ENCODE assay signal across 8 cellular contexts in genomic region chr2:68767031-68767961, GRCh38. TPM values are rescaled to one million over a fixed set of nuclear protein-coding genes. Genes with fewer than 3 reads are reported as not detected.
A peak's percentile ranks its signal among the peaks of the same experiment; 100 is the strongest.
DNase-seq lines count a peak whose midpoint lies in the region; ATAC-seq, FAIRE-seq and TF ChIP-seq lines count a peak whose summit lies in the region.

No MANE protein-coding gene starts in this region.

- H3K4me3 Mint-ChIP-seq in GM23338, result no peak overlapping the region

- no peaks in the 10 kb centered on the region for H3K9me2 ChIP-seq in GM23338 (ENCODE audit: insufficient read depth)

- TF ChIP-seq CTCF in GM23338 (conservative IDR thresholded peaks at IDR 0.05; ENCODE audit: low read depth in 2 of 2) (no peak), GM10266 (IDR thresholded peaks at IDR 0.05; ENCODE audit: control insufficient read depth, insufficient read depth, low read depth, missing control alignments) (no peak)

- no peak for FAIRE-seq in small intestine (lab: Jason Lieb, UNC)

- H3K79me2 ChIP-seq in GM23338 (replicated peaks; ENCODE audit: insufficient read depth), result no peaks in the 10 kb centered on the region

- WGBS in small intestine, 3 donors, result 64 to 78% (median 71%) methylated on average over 19 of the region's 19 CpGs

- DNase-seq in activated effector memory CD4-positive, alpha-beta T cell treated with anti-CD3 and anti-CD28 coated beads, Interleukin-2, amount 50 U/mL, for 16 hours, result peak; percentile 77
- peak; percentile 39 for DNase-seq in small intestine
- no peak for DNase-seq in GM23338 (ENCODE audit: low spot score)
- no peak for DNase-seq in GM10266 (ENCODE audit: extremely low spot score)
- DNase-seq in HT-29 (ENCODE audit: low spot score), result no peak
- no peak for DNase-seq in NCI-H128 (lab: John Stamatoyannopoulos, UW; ENCODE audit: unreplicated experiment)

- no peak overlapping the region for H3K27ac Mint-ChIP-seq in GM23338

- H3K36me3 Mint-ChIP-seq in GM23338 (ENCODE audit: low read depth), result no peaks in the 10 kb centered on the region

- H3K27me3 ChIP-seq in small intestine (ENCODE audit: control insufficient read depth in 2 of 2, insufficient read depth in 2 of 2, low read length in 2 of 2), result no peaks in the 10 kb centered on the region
- no peaks in the 10 kb centered on the region for H3K27me3 ChIP-seq in GM23338 (ENCODE audit: insufficient read depth)

- no peaks in the 10 kb centered on the region for H3K9me3 ChIP-seq in small intestine (ENCODE audit: control insufficient read depth, low read depth)

- peaks cover 37% of the 10 kb centered on the region for H3K4me1 Mint-ChIP-seq in GM23338

- H3K27ac ChIP-seq in small intestine (ENCODE audit: low read depth in 1 of 2, low read length in 1 of 2) (peak overlapping the region; percentile 87 to 92), GM23338 (ENCODE audit: low read depth) (no peak overlapping the region)

- H4K20me1 ChIP-seq in GM23338 (replicated peaks; ENCODE audit: insufficient read depth), result no peaks in the 10 kb centered on the region

- ATAC-seq in GM18867 (IDR thresholded peaks at IDR 0.05; ENCODE audit: unreplicated experiment), result peak; percentile 40
- ATAC-seq in HG03521 (IDR thresholded peaks at IDR 0.05; ENCODE audit: unreplicated experiment), result peak; percentile 41
- ATAC-seq in GM23338, result no peak

- no peak overlapping the region for H3K4me2 ChIP-seq in GM23338

- H3K36me3 ChIP-seq in small intestine (ENCODE audit: control insufficient read depth in 2 of 2, insufficient read depth in 2 of 2, low read length in 2 of 2) (no peaks in the 10 kb centered on the region), GM23338 (ENCODE audit: insufficient read depth) (no peaks in the 10 kb centered on the region)

- H3F3A ChIP-seq in GM23338 (replicated peaks; ENCODE audit: low read depth), result no peaks in the 10 kb centered on the region

- H3K4me1 ChIP-seq in small intestine (ENCODE audit: control insufficient read depth in 2 of 2, insufficient read depth in 1 of 2, low read depth in 1 of 2, low read length in 1 of 2) (peaks cover 0 to 11% of the 10 kb centered on the region in 2 donors), GM23338 (ENCODE audit: insufficient read depth) (peaks cover 36% of the 10 kb centered on the region)

- no peak overlapping the region for H2AFZ ChIP-seq in GM23338

- H3K9me3 Mint-ChIP-seq in GM23338, result no peaks in the 10 kb centered on the region

- H3K4me3 ChIP-seq in small intestine (ENCODE audit: low read depth in 1 of 2, low read length in 2 of 2), result no peak overlapping the region
- no peak overlapping the region for H3K4me3 ChIP-seq in GM23338

- H3K27me3 Mint-ChIP-seq in GM23338 (ENCODE audit: insufficient read depth, low read depth, poor library complexity), result peaks cover 3% of the 10 kb centered on the region

TF ChIP-seq in GM23338, 12 proteins besides CTCF, POLR2A, EP300 and RAD21 (continues in another document):
- TF ChIP-seq ZNF462 (CRISPR knock-in tag; IDR thresholded peaks at IDR 0.05), result no peak
- no peak for TF ChIP-seq JUNB (IDR thresholded peaks at IDR 0.05; ENCODE audit: unreplicated experiment)
- no peak for TF ChIP-seq CREB1 (CRISPR knock-in tag; IDR thresholded peaks at IDR 0.05; ENCODE audit: low read depth)
- TF ChIP-seq STAT1 (IDR thresholded peaks at IDR 0.05; ENCODE audit: unreplicated experiment), result no peak
- no peak for TF ChIP-seq EZH2phosphoT487 (IDR thresholded peaks at IDR 0.05; ENCODE audit: unreplicated experiment)
- TF ChIP-seq, protein P1, sequence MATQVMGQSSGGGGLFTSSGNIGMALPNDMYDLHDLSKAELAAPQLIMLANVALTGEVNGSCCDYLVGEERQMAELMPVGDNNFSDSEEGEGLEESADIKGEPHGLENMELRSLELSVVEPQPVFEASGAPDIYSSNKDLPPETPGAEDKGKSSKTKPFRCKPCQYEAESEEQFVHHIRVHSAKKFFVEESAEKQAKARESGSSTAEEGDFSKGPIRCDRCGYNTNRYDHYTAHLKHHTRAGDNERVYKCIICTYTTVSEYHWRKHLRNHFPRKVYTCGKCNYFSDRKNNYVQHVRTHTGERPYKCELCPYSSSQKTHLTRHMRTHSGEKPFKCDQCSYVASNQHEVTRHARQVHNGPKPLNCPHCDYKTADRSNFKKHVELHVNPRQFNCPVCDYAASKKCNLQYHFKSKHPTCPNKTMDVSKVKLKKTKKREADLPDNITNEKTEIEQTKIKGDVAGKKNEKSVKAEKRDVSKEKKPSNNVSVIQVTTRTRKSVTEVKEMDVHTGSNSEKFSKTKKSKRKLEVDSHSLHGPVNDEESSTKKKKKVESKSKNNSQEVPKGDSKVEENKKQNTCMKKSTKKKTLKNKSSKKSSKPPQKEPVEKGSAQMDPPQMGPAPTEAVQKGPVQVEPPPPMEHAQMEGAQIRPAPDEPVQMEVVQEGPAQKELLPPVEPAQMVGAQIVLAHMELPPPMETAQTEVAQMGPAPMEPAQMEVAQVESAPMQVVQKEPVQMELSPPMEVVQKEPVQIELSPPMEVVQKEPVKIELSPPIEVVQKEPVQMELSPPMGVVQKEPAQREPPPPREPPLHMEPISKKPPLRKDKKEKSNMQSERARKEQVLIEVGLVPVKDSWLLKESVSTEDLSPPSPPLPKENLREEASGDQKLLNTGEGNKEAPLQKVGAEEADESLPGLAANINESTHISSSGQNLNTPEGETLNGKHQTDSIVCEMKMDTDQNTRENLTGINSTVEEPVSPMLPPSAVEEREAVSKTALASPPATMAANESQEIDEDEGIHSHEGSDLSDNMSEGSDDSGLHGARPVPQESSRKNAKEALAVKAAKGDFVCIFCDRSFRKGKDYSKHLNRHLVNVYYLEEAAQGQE (IDR thresholded peaks at IDR 0.05; ENCODE audit: unreplicated experiment), result no peak
- TF ChIP-seq POLR2AphosphoS5 (IDR thresholded peaks at IDR 0.05; ENCODE audit: low read depth), result no peak
- no peak for TF ChIP-seq ZNF114 (CRISPR knock-in tag; IDR thresholded peaks at IDR 0.05)
- TF ChIP-seq EZH2 (IDR thresholded peaks at IDR 0.05; ENCODE audit: low read depth, unreplicated experiment), result no peak
- TF ChIP-seq NANOG (IDR thresholded peaks at IDR 0.05; ENCODE audit: borderline replicate concordance), result no peak
- TF ChIP-seq ZNF331 (CRISPR knock-in tag; IDR thresholded peaks at IDR 0.05; ENCODE audit: low read depth), result no peak

RNA-seq across cellular contexts. Expression of gene ARHGAP25, which starts 32.7 kb away (rescaled TPM):
- polyA plus RNA-seq in small intestine (1 to 10 TPM; 1.8 to 7.6 (median 3.6) TPM), GM23338 (2016; fragmentation: Nextera tagmentation; extraction: Ambion mirVana) (1.9 and 2.0 TPM in 2 replicates)
- 1.9 and 2.5 TPM in 2 replicates for total RNA-seq in GM23338 (2014; rRNA removed; shearing (Covaris generic))
- not detected in 2 replicates for total RNA-seq in HT-29 (2014; rRNA removed; shearing (Covaris generic))

Comparison
In these comparisons a context has a peak if more than half of its experiments do, and no peak if none do; other contexts are left out.
1. DNase-seq: peak in activated effector memory CD4-positive, alpha-beta T cell treated with anti-CD3 and anti-CD28 coated beads, Interleukin-2, amount 50 U/mL, for 16 hours (single experiment) and small intestine (single experiment); none in GM23338 (single experiment), GM10266 (single experiment), HT-29 (single experiment) and NCI-H128 (single experiment).